ENCODE assay signal across 8 cellular contexts in the genomic region with DNA sequence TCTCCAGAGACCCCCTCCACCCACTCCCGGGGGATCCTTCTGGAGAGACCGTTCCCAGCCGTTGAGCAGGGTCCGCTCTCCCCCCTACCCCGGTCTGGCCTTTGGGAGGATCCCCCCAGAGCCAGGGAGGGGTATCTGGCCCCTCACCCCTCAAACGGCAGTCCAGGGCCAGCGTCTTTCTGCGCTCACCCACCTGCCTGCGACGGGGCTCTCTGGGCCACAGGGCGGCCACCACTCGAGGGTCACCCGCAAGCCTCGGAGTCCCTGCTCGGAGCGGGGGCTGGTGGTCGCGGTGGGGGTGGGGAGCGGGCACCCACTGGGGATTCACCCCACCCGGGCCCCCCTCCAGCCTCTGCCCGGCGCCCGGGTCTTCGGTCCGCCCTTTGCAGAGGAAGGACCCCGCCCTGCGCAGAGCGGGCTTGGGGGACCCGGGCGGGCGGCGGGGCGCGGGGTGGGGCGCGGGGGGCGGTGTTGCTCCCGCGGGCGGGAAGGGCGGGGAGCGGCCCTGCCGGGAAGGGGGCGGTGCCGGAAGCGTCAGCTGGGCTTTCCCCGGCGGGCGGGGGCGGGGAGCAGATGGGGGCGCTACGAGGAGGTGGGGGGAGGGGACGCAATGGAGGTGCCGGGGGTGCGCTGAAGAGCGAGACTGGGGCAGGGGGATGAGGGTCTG. TPM values are rescaled to one million over a fixed set of nuclear protein-coding genes. Genes with fewer than 3 reads are reported as not detected.
DNase-seq lines count a peak whose midpoint lies in the region; ATAC-seq and TF ChIP-seq lines count a peak whose summit lies in the region.

No MANE protein-coding gene starts in this region.

- H3K79me2 ChIP-seq in OCI-LY7 (ENCODE audit: insufficient read depth, low read depth, low read length) (no peaks in the 10 kb centered on the region), trophoblast cell (ENCODE audit: control insufficient read depth, insufficient read depth, low read length, poor library complexity) (no peaks in the 10 kb centered on the region)

- peak overlapping the region; percentile 32 for H4K91ac ChIP-seq in trophoblast cell (ENCODE audit: low read depth, low read length)

- peak overlapping the region; percentile 12 for H3K4ac ChIP-seq in trophoblast cell (ENCODE audit: low read depth, low read length)

- H3K14ac ChIP-seq in trophoblast cell (ENCODE audit: low read length), result peak overlapping the region; percentile 36

- ATAC-seq in upper lobe of right lung (peak; percentile 49), GM21423 (IDR thresholded peaks at IDR 0.05; ENCODE audit: unreplicated experiment) (no peak)

- no peak overlapping the region for H4K12ac ChIP-seq in trophoblast cell (ENCODE audit: low read depth, low read length)

- POLR2A ChIA-PET in OCI-LY7 (lab: Charles Lee), result interaction anchor here (0.6 kb wide), 1 partner anchor 206 kb away, joined by 4 read pairs; no protein-coding TSS in a partner anchor

- no peaks in the 10 kb centered on the region for H3K36me3 Mint-ChIP-seq in activated T-helper 2 cell treated with anti-CD3 and anti-CD28 coated beads, Interferon-gamma antibody, Interleukin-2, Interleukin-4, amounts not matched to agents 10 μg/mL and 5 μg/mL and 100 μg/mL, durations not matched to agents 14 hours and 24 hours and 36 hours (ENCODE audit: low read depth)

- H2AK5ac ChIP-seq in trophoblast cell (ENCODE audit: low read length), result peak overlapping the region; percentile 82

- H3K27me3 ChIP-seq in trophoblast cell (ENCODE audit: insufficient read depth, low read length) (no peaks in the 10 kb centered on the region), upper lobe of right lung (no peaks in the 10 kb centered on the region)

- H2BK5ac ChIP-seq in trophoblast cell (ENCODE audit: low read depth, low read length, poor library complexity), result no peak overlapping the region

- H3K4me1 ChIP-seq in OCI-LY7 (ENCODE audit: insufficient read depth, low read length, poor library complexity, severe bottlenecking), result peaks cover 64% of the 10 kb centered on the region
- peaks cover 7 to 14% of the 10 kb centered on the region in 2 experiments for H3K4me1 ChIP-seq in trophoblast cell (ENCODE audit: control insufficient read depth in 1 of 2, insufficient read depth in 2 of 2, low read length in 2 of 2)
- peaks cover 47% of the 10 kb centered on the region for H3K4me1 ChIP-seq in upper lobe of right lung

- no peak overlapping the region for H2BK120ac ChIP-seq in trophoblast cell (ENCODE audit: insufficient read depth, low read length, poor library complexity)

- H3K4me2 ChIP-seq in OCI-LY7 (ENCODE audit: low read length) (peak overlapping the region; percentile 84), trophoblast cell (ENCODE audit: low read length) (no peak overlapping the region)

- peak overlapping the region; percentile 76 for H3K27ac Mint-ChIP-seq in activated T-helper 2 cell treated with anti-CD3 and anti-CD28 coated beads, Interferon-gamma antibody, Interleukin-2, Interleukin-4, amounts not matched to agents 10 μg/mL and 5 μg/mL and 100 μg/mL, durations not matched to agents 14 hours and 24 hours and 36 hours

- no peak overlapping the region for H3K18ac ChIP-seq in trophoblast cell (ENCODE audit: low read length)

- in situ Hi-C loops in GM13976 (cut with MboI; ENCODE audit: low sequenced_read_pairs, unreplicated experiment), result loop anchor here (5.0 kb wide), 1 partner anchor 97 kb away; no protein-coding TSS in a partner anchor

- intact Hi-C loops in OCI-LY7 (cut with micrococcal nuclease; ENCODE audit: unreplicated experiment), result loop anchor here (5.0 to 10.0 kb wide), 3 partner anchors 170 to 580 kb away; no protein-coding TSS in a partner anchor
- intact Hi-C loops in activated T-helper 2 cell treated with anti-CD3 and anti-CD28 coated beads, Interferon-gamma antibody, Interleukin-2, Interleukin-4, amounts not matched to agents 10 μg/mL and 5 μg/mL and 100 μg/mL, durations not matched to agents 14 hours and 24 hours and 36 hours (cut with micrococcal nuclease), result loop anchor here (5.0 kb wide), 2 partner anchors 82 to 257 kb away; no protein-coding TSS in a partner anchor
- intact Hi-C loops in upper lobe of right lung (cut with DNase I), result loop anchor here (10.0 kb wide), 1 partner anchor 50 kb away; no protein-coding TSS in a partner anchor

- H3K9me2 ChIP-seq in OCI-LY7 (ENCODE audit: insufficient read depth, low read length), result no peaks in the 10 kb centered on the region

- peak overlapping the region; percentile 23 for H2BK12ac ChIP-seq in trophoblast cell (ENCODE audit: low read length)

- peak overlapping the region; percentile 92 for H3K27ac ChIP-seq in OCI-LY7 (ENCODE audit: low read depth, low read length, poor library complexity, severe bottlenecking)
- H3K27ac ChIP-seq in trophoblast cell (ENCODE audit: low read depth, low read length), result no peak overlapping the region
- peak overlapping the region; percentile 95 for H3K27ac ChIP-seq in upper lobe of right lung

- no peaks in the 10 kb centered on the region for H3K27me3 Mint-ChIP-seq in activated T-helper 2 cell treated with anti-CD3 and anti-CD28 coated beads, Interferon-gamma antibody, Interleukin-2, Interleukin-4, amounts not matched to agents 10 μg/mL and 5 μg/mL and 100 μg/mL, durations not matched to agents 14 hours and 24 hours and 36 hours (ENCODE audit: low read depth)

- no peak for TF ChIP-seq CTCF in GM13976 (IDR thresholded peaks at IDR 0.05; ENCODE audit: borderline replicate concordance, control extremely low read depth, extremely low read depth, insufficient read depth, missing control alignments)
- no peak for TF ChIP-seq CTCF in OCI-LY7 (conservative IDR thresholded peaks at IDR 0.05; ENCODE audit: low read length)
- TF ChIP-seq CTCF in upper lobe of right lung (IDR thresholded peaks at IDR 0.05), result no peak

- no peaks in the 10 kb centered on the region for H4K20me1 ChIP-seq in OCI-LY7 (ENCODE audit: insufficient read depth, low read length)

- no CpG with 5 or more reads among the region's 56 CpGs for WGBS in trophoblast cell (ENCODE audit: extremely low coverage, insufficient coverage, insufficient read length)

- H3K9ac ChIP-seq in trophoblast cell (ENCODE audit: low read length), result no peak overlapping the region

- DNase-seq in GM13976 (ENCODE audit: low spot score) (peak; percentile 81), OCI-LY7 (ENCODE audit: low spot score) (peak; percentile 88), globus pallidus (ENCODE audit: low spot score) (peak; percentile 57), trophoblast cell (no peak), upper lobe of right lung (peak; percentile 95), LoVo (ENCODE audit: low spot score) (no peak)
- peak; percentile 82 for DNase-seq in activated T-helper 2 cell treated with anti-CD3 and anti-CD28 coated beads, Interferon-gamma antibody, Interleukin-2, Interleukin-4, amounts not matched to agents 10 μg/mL and 5 μg/mL and 100 μg/mL, durations not matched to agents 14 hours and 24 hours and 36 hours (ENCODE audit: low spot score)

- H3K79me1 ChIP-seq in trophoblast cell (ENCODE audit: low read length), result peaks cover 8% of the 10 kb centered on the region

- no peaks in the 10 kb centered on the region for H3K9me3 ChIP-seq in OCI-LY7 (ENCODE audit: low read length)
- no peaks in the 10 kb centered on the region for H3K9me3 ChIP-seq in trophoblast cell (ENCODE audit: insufficient read depth, low read depth, low read length)
- H3K9me3 ChIP-seq in upper lobe of right lung, result no peaks in the 10 kb centered on the region

- H3K4me3 Mint-ChIP-seq in activated T-helper 2 cell treated with anti-CD3 and anti-CD28 coated beads, Interferon-gamma antibody, Interleukin-2, Interleukin-4, amounts not matched to agents 10 μg/mL and 5 μg/mL and 100 μg/mL, durations not matched to agents 14 hours and 24 hours and 36 hours (ENCODE audit: low read depth), result peak overlapping the region; percentile 73

- no peaks in the 10 kb centered on the region for H3K9me3 Mint-ChIP-seq in activated T-helper 2 cell treated with anti-CD3 and anti-CD28 coated beads, Interferon-gamma antibody, Interleukin-2, Interleukin-4, amounts not matched to agents 10 μg/mL and 5 μg/mL and 100 μg/mL, durations not matched to agents 14 hours and 24 hours and 36 hours

- H3K36me3 ChIP-seq in OCI-LY7 (ENCODE audit: insufficient read depth, low read length) (no peaks in the 10 kb centered on the region), trophoblast cell (ENCODE audit: control insufficient read depth in 1 of 2, insufficient read depth in 2 of 2, low read length in 2 of 2) (no peaks in the 10 kb centered on the region), upper lobe of right lung (no peaks in the 10 kb centered on the region)

- peak overlapping the region; percentile 20 for H4K8ac ChIP-seq in trophoblast cell (ENCODE audit: low read depth, low read length)

- H3K4me3 ChIP-seq in OCI-LY7 (ENCODE audit: low read depth, low read length, poor library complexity, severe bottlenecking), result peak overlapping the region; percentile 77
- H3K4me3 ChIP-seq in trophoblast cell (ENCODE audit: low read depth, low read length), result no peak overlapping the region
- H3K4me3 ChIP-seq in upper lobe of right lung, result peak overlapping the region; percentile 63

- H2AFZ ChIP-seq in OCI-LY7 (ENCODE audit: low read length) (no peak overlapping the region), trophoblast cell (ENCODE audit: insufficient read depth, low read length, poor library complexity) (no peak overlapping the region)

- CTCF ChIA-PET in OCI-LY7 (lab: Charles Lee; ENCODE audit: unreplicated experiment), result no interaction called here

- no peak overlapping the region for H3K23ac ChIP-seq in trophoblast cell (ENCODE audit: low read length)

- no TSS peak for BruUV-seq in OCI-LY7 (replicated peaks; lab: Mats Ljungman, UMichigan)

- H3K4me1 Mint-ChIP-seq in activated T-helper 2 cell treated with anti-CD3 and anti-CD28 coated beads, Interferon-gamma antibody, Interleukin-2, Interleukin-4, amounts not matched to agents 10 μg/mL and 5 μg/mL and 100 μg/mL, durations not matched to agents 14 hours and 24 hours and 36 hours (ENCODE audit: low read depth), result peaks cover 24% of the 10 kb centered on the region

RNA-seq across cellular contexts. Expression of gene CRELD2, which starts 16.6 kb away (rescaled TPM):
- total RNA-seq in OCI-LY7 (2014; rRNA removed; shearing (Covaris generic)), result 32.5 and 35.3 TPM in 2 replicates
- total RNA-seq in OCI-LY7 (2022) (27.4 and 32.0 TPM in 2 replicates), upper lobe of right lung (44.2 TPM)
- total RNA-seq in activated T-helper 2 cell treated with anti-CD3 and anti-CD28 coated beads, Interferon-gamma antibody, Interleukin-2, Interleukin-4, amounts not matched to agents 10 μg/mL and 5 μg/mL and 100 μg/mL, durations not matched to agents 14 hours and 24 hours and 36 hours, result 49.9 and 52.9 TPM in 2 replicates
- polyA plus RNA-seq in trophoblast cell (2013), result 42.2 and 46.8 TPM in 2 replicates

RNA-seq across cellular contexts. Expression of gene ALG12, which starts 16.8 kb away (rescaled TPM):
- 6.4 and 11.7 TPM in 2 replicates for total RNA-seq in OCI-LY7 (2014; rRNA removed; shearing (Covaris generic))
- total RNA-seq in OCI-LY7 (2022), result 11.4 and 14.0 TPM in 2 replicates
- total RNA-seq in activated T-helper 2 cell treated with anti-CD3 and anti-CD28 coated beads, Interferon-gamma antibody, Interleukin-2, Interleukin-4, amounts not matched to agents 10 μg/mL and 5 μg/mL and 100 μg/mL, durations not matched to agents 14 hours and 24 hours and 36 hours, result 15.5 and 16.5 TPM in 2 replicates
- polyA plus RNA-seq in trophoblast cell (2013), result 22.3 and 22.8 TPM in 2 replicates
- total RNA-seq in upper lobe of right lung, result 28.1 TPM

RNA-seq across cellular contexts. Expression of gene PIM3, which starts 25.5 kb away (rescaled TPM):
- 74.3 and 81.7 TPM in 2 replicates for total RNA-seq in OCI-LY7 (2014; rRNA removed; shearing (Covaris generic))
- 60.5 and 66.5 TPM in 2 replicates for total RNA-seq in OCI-LY7 (2022)
- 215 TPM in 2 replicates for total RNA-seq in activated T-helper 2 cell treated with anti-CD3 and anti-CD28 coated beads, Interferon-gamma antibody, Interleukin-2, Interleukin-4, amounts not matched to agents 10 μg/mL and 5 μg/mL and 100 μg/mL, durations not matched to agents 14 hours and 24 hours and 36 hours
- 66.6 and 72.8 TPM in 2 replicates for polyA plus RNA-seq in trophoblast cell (2013)
- 119 TPM for total RNA-seq in upper lobe of right lung

Comparison
In these comparisons a context has a peak if more than half of its experiments do, and no peak if none do; other contexts are left out.
1. DNase-seq: peak in GM13976 (single experiment), OCI-LY7 (single experiment), activated T-helper 2 cell treated with anti-CD3 and anti-CD28 coated beads, Interferon-gamma antibody, Interleukin-2, Interleukin-4, amounts not matched to agents 10 μg/mL and 5 μg/mL and 100 μg/mL, durations not matched to agents 14 hours and 24 hours and 36 hours (single experiment), globus pallidus (single experiment) and upper lobe of right lung (single experiment); none in trophoblast cell (0 of 2) and LoVo (single experiment).